16 cellular contexts compared by ENCODE assay signal in genomic region chr11:24421766-24422165, GRCh38.
DNase-seq lines count a peak whose midpoint lies in the region; ATAC-seq and TF ChIP-seq lines count a peak whose summit lies in the region.
"Had no signal": no experiment of that assay in that cellular context is flagged by ENCODE, and none has a peak within 500 bp of the region (broad histone marks: within the 10 kb centered on the region; RNA-seq: fewer than 3 reads in every experiment).

No MANE protein-coding gene starts in this region.

- H3K9me3 ChIP-seq in smooth muscle cell (replicated peaks; ENCODE audit: low read depth) = no peaks in the 10 kb centered on the region
- no peaks in the 10 kb centered on the region for H3K9me3 ChIP-seq in colonic mucosa
- H3K9me3 ChIP-seq: Caco-2, MG63, SJCRH30 had no signal

- whole genome bisulfite sequencing in smooth muscle cell (ENCODE audit: low lambda C conversion rate) = 84% methylated on average over 3 of the region's 3 CpGs

- H3K9ac ChIP-seq in smooth muscle cell (ENCODE audit: low read depth) (no peak overlapping the region), colonic mucosa (ENCODE audit: low read depth in 2 of 2, low read length in 2 of 2) (no peak overlapping the region)
- H3K9ac ChIP-seq: GM23248 had no signal

- ATAC-seq in HG03045 (IDR thresholded peaks at IDR 0.05; ENCODE audit: unreplicated experiment) = no peak

- DNase-seq in NCI-H226 (peak; percentile 54), astrocyte of the spinal cord (ENCODE audit: low read depth, low spot score) (peak; percentile 12), kidney tubule cell (ENCODE audit: low spot score) (peak; percentile 2), smooth muscle cell (lab: John Stamatoyannopoulos, UW; ENCODE audit: unreplicated experiment) (no peak), H7 (no peak), colonic mucosa (no peak)
- DNase-seq: Caco-2; MG63; NCI-H1092 treated with DMSO at 0.1 percent for 48 hours; NCI-H1694 treated with DMSO at 0.1 percent for 48 hours; NCI-H2107; NCI-H526 treated with DMSO at 0.1 percent for 48 hours; NK-92 treated with Interleukin-12 subunit alpha and Interleukin-12 subunit beta, amount 100 ng/mL, for 24 hours; SJCRH30 had no signal

- H3K4me1 ChIP-seq in smooth muscle cell (ENCODE audit: low read depth) = peaks cover 8% of the 10 kb centered on the region
- no peaks in the 10 kb centered on the region for H3K4me1 ChIP-seq in colonic mucosa
- H3K4me1 ChIP-seq: Caco-2, SJCRH30 had no signal

- H3K79me2 ChIP-seq in smooth muscle cell (ENCODE audit: low read depth) = no peaks in the 10 kb centered on the region

- H3K36me3 ChIP-seq in smooth muscle cell (ENCODE audit: low read depth) (no peaks in the 10 kb centered on the region), H7 (replicated peaks; ENCODE audit: control insufficient read depth, insufficient read depth, low read length) (no peaks in the 10 kb centered on the region), colonic mucosa (no peaks in the 10 kb centered on the region)
- H3K36me3 ChIP-seq: MG63, SJCRH30 had no signal

- no peak for TF ChIP-seq CTCF in astrocyte of the spinal cord (IDR thresholded peaks at IDR 0.05; ENCODE audit: low read depth, low read length)
- no peak for TF ChIP-seq CTCF in smooth muscle cell (IDR thresholded peaks at IDR 0.05; ENCODE audit: borderline replicate concordance, insufficient read depth, poor library complexity, severe bottlenecking)
- TF ChIP-seq CTCF in colonic mucosa (IDR thresholded peaks at IDR 0.05) = no peak

- H3K27ac ChIP-seq in smooth muscle cell (ENCODE audit: low read depth) (peak overlapping the region; percentile 7), colonic mucosa (no peak overlapping the region)
- H3K27ac ChIP-seq: GM23248, SJCRH30 had no signal

- peak overlapping the region; percentile 7 for H2AFZ ChIP-seq in smooth muscle cell (ENCODE audit: low read depth)
- H2AFZ ChIP-seq: GM23248 had no signal

- no peak overlapping the region for H3K4me3 ChIP-seq in astrocyte of the spinal cord (ENCODE audit: low read depth, low read length)
- no peak overlapping the region for H3K4me3 ChIP-seq in smooth muscle cell
- no peak overlapping the region for H3K4me3 ChIP-seq in H7 (ENCODE audit: insufficient read depth, low read depth, low read length)
- no peak overlapping the region for H3K4me3 ChIP-seq in colonic mucosa
- H3K4me3 ChIP-seq: GM23248, MG63, SJCRH30 had no signal

- no peaks in the 10 kb centered on the region for H3K27me3 ChIP-seq in smooth muscle cell (ENCODE audit: low read depth)
- H3K27me3 ChIP-seq in H7 (ENCODE audit: control insufficient read depth, insufficient read depth, low read length) = no peaks in the 10 kb centered on the region
- no peaks in the 10 kb centered on the region for H3K27me3 ChIP-seq in colonic mucosa
- H3K27me3 ChIP-seq: MG63, SJCRH30 had no signal

- no peak overlapping the region for H3K4me2 ChIP-seq in smooth muscle cell

- intact Hi-C loops in colonic mucosa (cut with DNase I) = no loop called here

- H3F3A ChIP-seq in smooth muscle cell (ENCODE audit: low read depth) = no peaks in the 10 kb centered on the region

- H4K20me1 ChIP-seq in smooth muscle cell (ENCODE audit: low read depth) = no peaks in the 10 kb centered on the region

- in situ Hi-C loops in astrocyte of the spinal cord (cut with HindIII; ENCODE audit: low sequenced_read_pairs) = no loop called here

Comparison
In these comparisons a context has a peak if more than half of its experiments do, and no peak if none do; other contexts are left out.
1. DNase-seq: peak in NCI-H226 (single experiment), astrocyte of the spinal cord (single experiment) and kidney tubule cell (single experiment); none in smooth muscle cell (single experiment), H7 (single experiment) and colonic mucosa (single experiment).